25 cellular contexts compared by ENCODE assay signal in genomic region chr18:41410007-41410406, GRCh38.
"Had no signal": no experiment of that assay in that cellular context is flagged by ENCODE, and none has a peak within 500 bp of the region (broad histone marks: within the 10 kb centered on the region; RNA-seq: fewer than 3 reads in every experiment).

No MANE protein-coding gene starts in this region.

- H3K27ac ChIP-seq: ascending aorta, cardiac muscle cell, colonic mucosa had no signal

- H3K4me3 ChIP-seq: ascending aorta, cardiac muscle cell, colonic mucosa had no signal

- ATAC-seq: activated CD8-positive, alpha-beta T cell treated with anti-CD3 and anti-CD28 coated beads for 36 hours; activated T-cell treated with anti-CD3 and anti-CD28 coated beads, Interleukin-2, amount 50 U/mL, for 72 hours; activated T-helper 17 cell treated with anti-CD3 and anti-CD28 coated beads, Interleukin-2, amount 50 U/mL, for 72 hours had no signal

- H3K36me3 ChIP-seq: ascending aorta, cardiac muscle cell, colonic mucosa had no signal

- DNase-seq: activated CD4-positive, alpha-beta T cell treated with anti-CD3 and anti-CD28 coated beads, Interleukin-2, amount 10 ng/mL, durations not matched to agents 24 days and 14 days; activated CD4-positive, alpha-beta T cell treated with anti-CD3 and anti-CD28 coated beads, Interleukin-2, amount 50 U/mL, for 4 hours; activated CD8-positive, alpha-beta T cell treated with anti-CD3 and anti-CD28 coated beads for 36 hours; activated effector memory CD4-positive, alpha-beta T cell treated with anti-CD3 and anti-CD28 coated beads, Interleukin-2, amount 50 U/mL, for 16 hours; activated naive CD4-positive, alpha-beta T cell treated with Interleukin-2 at 50 U/mL for 16 hours; activated naive CD8-positive, alpha-beta T cell treated with anti-CD3 and anti-CD28 coated beads, Interleukin-2, amount 10 ng/mL, durations not matched to agents 7 days and 5 days; activated T-cell treated with anti-CD3 and anti-CD28 coated beads, Interleukin-2, amount 50 U/mL, for 1 hour; activated T-cell treated with anti-CD3 and anti-CD28 coated beads, Interleukin-2, amount 50 U/mL, for 72 hours; amygdala; colonic mucosa; Kasumi-1; MM.1S; MV-4-11; NCI-H1092; NCI-H146; NCI-H187 treated with DMSO at 0.1 percent for 48 hours; NCI-H2081; NCI-H226; NCI-H446 treated with DMSO at 0.1 percent for 48 hours; NCI-H524; NK-92 treated with Interleukin-12 subunit alpha and Interleukin-12 subunit beta, amount 100 ng/mL, for 24 hours; Right ventricle myocardium superior had no signal

- H3K9me3 ChIP-seq: ascending aorta, colonic mucosa had no signal

- H3K4me1 ChIP-seq: ascending aorta, colonic mucosa had no signal

- H3K27me3 ChIP-seq: ascending aorta, cardiac muscle cell, colonic mucosa had no signal
